ENCODE assay signal across 9 cellular contexts in the genomic region with DNA sequence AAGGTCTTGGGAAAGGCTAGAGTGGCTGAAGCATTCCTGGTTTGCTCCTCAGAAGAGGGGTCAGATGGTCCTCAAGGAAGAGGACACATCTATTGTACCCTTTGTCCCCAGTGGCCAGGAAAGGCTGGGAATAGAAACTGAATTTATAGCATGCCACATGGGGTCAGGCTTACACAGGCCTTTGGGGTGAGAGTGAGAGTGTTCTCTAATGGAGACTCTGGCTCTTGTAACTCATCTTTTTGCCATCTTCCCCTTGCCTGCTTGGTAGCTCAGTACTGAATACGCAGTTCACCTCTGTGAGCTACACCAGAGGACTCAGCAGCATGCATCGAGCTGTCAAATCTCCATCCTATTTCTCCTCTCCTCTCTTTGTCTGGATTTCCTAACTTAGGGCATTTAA.
DNase-seq lines count a peak whose midpoint lies in the region; ATAC-seq and TF ChIP-seq lines count a peak whose summit lies in the region.
"Had no signal": no experiment of that assay in that cellular context is flagged by ENCODE, and none has a peak within 500 bp of the region (broad histone marks: within the 10 kb centered on the region; RNA-seq: fewer than 3 reads in every experiment).

No MANE protein-coding gene starts in this region.

- intact Hi-C loops in HCT116 (cut with micrococcal nuclease): loop anchor here (1.0 kb wide), 1 partner anchor 321 kb away; no protein-coding TSS in a partner anchor

- RAD21 ChIA-PET in HCT116 (lab: Charles Lee; ENCODE audit: low non-redundant PET in 1 of 2, low total read pairs in 2 of 2, uncharacterized antibody in 2 of 2, unreplicated experiment in 2 of 2): interaction anchor here in 1 of 2 experiments (0.8 to 0.9 kb wide), 2 partner anchors 291 to 321 kb away, joined by 3 read pairs; no protein-coding TSS in a partner anchor

- H3K4me2 ChIP-seq in HCT116 (ENCODE audit: low read length): no peak overlapping the region

- H3K9ac ChIP-seq in HCT116 (ENCODE audit: low read length): no peak overlapping the region

- H3K27me3 ChIP-seq in BE2C (no peaks in the 10 kb centered on the region), HCT116 (ENCODE audit: insufficient read depth, low read length) (peaks cover 3% of the 10 kb centered on the region; the same call in 1 of the 2 replicates), RWPE2 (ENCODE audit: insufficient read depth, poor library complexity, severe bottlenecking) (peaks cover 7% of the 10 kb centered on the region)

- DNase-seq in BE2C: no peak
- DNase-seq in HCT116 (ENCODE audit: low read depth, low spot score): peak; percentile 19
- no peak for DNase-seq in RWPE2 (ENCODE audit: low spot score)
- DNase-seq in hepatic stellate cell (ENCODE audit: low spot score): peak; percentile 42
- DNase-seq in T-cell: no peak
- DNase-seq in activated effector memory CD4-positive, alpha-beta T cell treated with anti-CD3 and anti-CD28 coated beads, Interleukin-2, amount 50 U/mL, for 16 hours: no peak
- DNase-seq in effector CD8-positive, alpha-beta T cell (lab: John Stamatoyannopoulos, UW): no peak
- DNase-seq: activated gamma-delta T cell had no signal

- TF ChIP-seq RAD21 in HCT116 (IDR thresholded peaks at IDR 0.05; ENCODE audit: low read depth): peak; percentile 88

- no peak overlapping the region for H3K27ac ChIP-seq in HCT116 (ENCODE audit: low read depth, low read length)
- no peak overlapping the region for H3K27ac ChIP-seq in RWPE2 (ENCODE audit: poor library complexity, severe bottlenecking)

- peaks cover 10 to 11% (median 10%) of the 10 kb centered on the region in 3 donors for H3K4me1 Mint-ChIP-seq in T-cell
- peaks cover 30% of the 10 kb centered on the region for H3K4me1 Mint-ChIP-seq in stimulated activated memory B cell treated with anti-CD40 and anti-IgM and Interleukin-4, amounts not matched to agents 10 μg/mL and 1 μg/mL and 100 μg/mL, for 72 hours

- H3K36me3 ChIP-seq in BE2C (no peaks in the 10 kb centered on the region), HCT116 (ENCODE audit: control insufficient read depth in 1 of 2, insufficient read depth in 2 of 2, low read length in 2 of 2) (no peaks in the 10 kb centered on the region), RWPE2 (ENCODE audit: low read depth) (no peaks in the 10 kb centered on the region)

- no peaks in the 10 kb centered on the region for H3K9me2 ChIP-seq in HCT116 (ENCODE audit: insufficient read depth)

- CTCF ChIA-PET in HCT116 (lab: Charles Lee) (interaction anchor here (0.7 to 1.7 kb wide), 4 partner anchors 285 to 339 kb away, joined by 4 to 26 read pairs (median 4); no protein-coding TSS in a partner anchor), T-cell (lab: Charles Lee) (interaction anchor here (0.6 to 2.2 kb wide), 4 partner anchors 8 to 322 kb away, joined by 3 to 12 read pairs (median 3); no protein-coding TSS in a partner anchor)

- no TSS peak for BruUV-seq in HCT116 (replicated peaks; lab: Mats Ljungman, UMichigan)

- no peak for TF ChIP-seq POLR2A in HCT116 (IDR thresholded peaks at IDR 0.05; ENCODE audit: borderline replicate concordance, extremely low read depth, insufficient read depth, insufficient read length)

- H3K9me3 Mint-ChIP-seq in T-cell: no peaks in the 10 kb centered on the region
- no peaks in the 10 kb centered on the region for H3K9me3 Mint-ChIP-seq in stimulated activated memory B cell treated with anti-CD40 and anti-IgM and Interleukin-4, amounts not matched to agents 10 μg/mL and 1 μg/mL and 100 μg/mL, for 72 hours

- H3K79me2 ChIP-seq in HCT116 (ENCODE audit: insufficient read depth, low read length): no peaks in the 10 kb centered on the region

- no peak overlapping the region for H3K4me3 Mint-ChIP-seq in T-cell
- no peak overlapping the region for H3K4me3 Mint-ChIP-seq in stimulated activated memory B cell treated with anti-CD40 and anti-IgM and Interleukin-4, amounts not matched to agents 10 μg/mL and 1 μg/mL and 100 μg/mL, for 72 hours

- H3K9me3 ChIP-seq in BE2C (no peaks in the 10 kb centered on the region), HCT116 (ENCODE audit: control insufficient read depth in 1 of 2, insufficient read depth in 1 of 2, low read depth in 1 of 2, low read length in 2 of 2) (no peaks in the 10 kb centered on the region), RWPE2 (ENCODE audit: severe bottlenecking) (no peaks in the 10 kb centered on the region)

- H4K20me1 ChIP-seq in HCT116 (ENCODE audit: insufficient read depth): no peaks in the 10 kb centered on the region

- POLR2A ChIA-PET in HCT116 (lab: Charles Lee) (no interaction called here), T-cell (lab: Charles Lee) (no interaction called here)

- no peaks in the 10 kb centered on the region for H3K36me3 Mint-ChIP-seq in T-cell
- no peaks in the 10 kb centered on the region for H3K36me3 Mint-ChIP-seq in stimulated activated memory B cell treated with anti-CD40 and anti-IgM and Interleukin-4, amounts not matched to agents 10 μg/mL and 1 μg/mL and 100 μg/mL, for 72 hours

- H3K27ac Mint-ChIP-seq in T-cell: no peak overlapping the region
- no peak overlapping the region for H3K27ac Mint-ChIP-seq in stimulated activated memory B cell treated with anti-CD40 and anti-IgM and Interleukin-4, amounts not matched to agents 10 μg/mL and 1 μg/mL and 100 μg/mL, for 72 hours

- peaks cover 4 to 9% of the 10 kb centered on the region in 2 donors for H3K27me3 Mint-ChIP-seq in T-cell
- no peaks in the 10 kb centered on the region for H3K27me3 Mint-ChIP-seq in stimulated activated memory B cell treated with anti-CD40 and anti-IgM and Interleukin-4, amounts not matched to agents 10 μg/mL and 1 μg/mL and 100 μg/mL, for 72 hours

- H2AFZ ChIP-seq in HCT116 (ENCODE audit: low read depth, low read length, poor library complexity, severe bottlenecking): no peak overlapping the region

- H3K4me1 ChIP-seq in BE2C (no peaks in the 10 kb centered on the region), HCT116 (ENCODE audit: control insufficient read depth in 1 of 2, insufficient read depth in 2 of 2, low read length in 2 of 2) (no peaks in the 10 kb centered on the region), RWPE2 (ENCODE audit: insufficient read depth, poor library complexity, severe bottlenecking) (no peaks in the 10 kb centered on the region)

- ATAC-seq in HCT116 (peak; percentile 76), RWPE2 (ENCODE audit: low read depth) (no peak), T-cell (replicated peaks in 1 of 4) (no peak)
- no peak for ATAC-seq in stimulated activated memory B cell treated with anti-CD40 and anti-IgM and Interleukin-4, amounts not matched to agents 10 μg/mL and 1 μg/mL and 100 μg/mL, for 72 hours

- peak; percentile 38 for TF ChIP-seq CTCF in BE2C (IDR thresholded peaks at IDR 0.05; ENCODE audit: low read depth, low read length)
- TF ChIP-seq CTCF in HCT116 (IDR thresholded peaks at IDR 0.05 in 2 of 3, conservative IDR thresholded peaks at IDR 0.05 in 1 of 3; ENCODE audit: borderline replicate concordance in 1 of 3, insufficient read depth in 1 of 3, low read depth in 2 of 3, low read length in 2 of 3): peak; percentile 28 to 80 (median 47); a peak in 5 of 6 replicates
- TF ChIP-seq CTCF in RWPE2 (IDR thresholded peaks at IDR 0.05; ENCODE audit: poor library complexity, severe bottlenecking): peak; percentile 32

- no peak overlapping the region for H3K4me3 ChIP-seq in BE2C (ENCODE audit: low read depth, low read length)
- no peak overlapping the region for H3K4me3 ChIP-seq in HCT116 (replicated peaks in 1 of 2; ENCODE audit: low read depth in 1 of 2, low read length in 2 of 2)
- no peak overlapping the region for H3K4me3 ChIP-seq in RWPE2 (ENCODE audit: severe bottlenecking)

TF ChIP-seq in HCT116, 20 proteins besides CTCF, POLR2A, EP300 and RAD21:
- TF ChIP-seq SIN3A (IDR thresholded peaks at IDR 0.05; ENCODE audit: low read depth) (no peak), FOSL1 (IDR thresholded peaks at IDR 0.05; ENCODE audit: low read depth) (no peak), ZFX (IDR thresholded peaks at IDR 0.05) (no peak), SRF (IDR thresholded peaks at IDR 0.05; ENCODE audit: low read depth) (no peak), SP1 (IDR thresholded peaks at IDR 0.05; ENCODE audit: low read depth) (no peak)
- TF ChIP-seq, protein P1, sequence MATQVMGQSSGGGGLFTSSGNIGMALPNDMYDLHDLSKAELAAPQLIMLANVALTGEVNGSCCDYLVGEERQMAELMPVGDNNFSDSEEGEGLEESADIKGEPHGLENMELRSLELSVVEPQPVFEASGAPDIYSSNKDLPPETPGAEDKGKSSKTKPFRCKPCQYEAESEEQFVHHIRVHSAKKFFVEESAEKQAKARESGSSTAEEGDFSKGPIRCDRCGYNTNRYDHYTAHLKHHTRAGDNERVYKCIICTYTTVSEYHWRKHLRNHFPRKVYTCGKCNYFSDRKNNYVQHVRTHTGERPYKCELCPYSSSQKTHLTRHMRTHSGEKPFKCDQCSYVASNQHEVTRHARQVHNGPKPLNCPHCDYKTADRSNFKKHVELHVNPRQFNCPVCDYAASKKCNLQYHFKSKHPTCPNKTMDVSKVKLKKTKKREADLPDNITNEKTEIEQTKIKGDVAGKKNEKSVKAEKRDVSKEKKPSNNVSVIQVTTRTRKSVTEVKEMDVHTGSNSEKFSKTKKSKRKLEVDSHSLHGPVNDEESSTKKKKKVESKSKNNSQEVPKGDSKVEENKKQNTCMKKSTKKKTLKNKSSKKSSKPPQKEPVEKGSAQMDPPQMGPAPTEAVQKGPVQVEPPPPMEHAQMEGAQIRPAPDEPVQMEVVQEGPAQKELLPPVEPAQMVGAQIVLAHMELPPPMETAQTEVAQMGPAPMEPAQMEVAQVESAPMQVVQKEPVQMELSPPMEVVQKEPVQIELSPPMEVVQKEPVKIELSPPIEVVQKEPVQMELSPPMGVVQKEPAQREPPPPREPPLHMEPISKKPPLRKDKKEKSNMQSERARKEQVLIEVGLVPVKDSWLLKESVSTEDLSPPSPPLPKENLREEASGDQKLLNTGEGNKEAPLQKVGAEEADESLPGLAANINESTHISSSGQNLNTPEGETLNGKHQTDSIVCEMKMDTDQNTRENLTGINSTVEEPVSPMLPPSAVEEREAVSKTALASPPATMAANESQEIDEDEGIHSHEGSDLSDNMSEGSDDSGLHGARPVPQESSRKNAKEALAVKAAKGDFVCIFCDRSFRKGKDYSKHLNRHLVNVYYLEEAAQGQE (IDR thresholded peaks at IDR 0.05; ENCODE audit: low read depth): no peak
- TF ChIP-seq, protein P2, sequence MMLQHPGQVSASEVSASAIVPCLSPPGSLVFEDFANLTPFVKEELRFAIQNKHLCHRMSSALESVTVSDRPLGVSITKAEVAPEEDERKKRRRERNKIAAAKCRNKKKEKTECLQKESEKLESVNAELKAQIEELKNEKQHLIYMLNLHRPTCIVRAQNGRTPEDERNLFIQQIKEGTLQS (IDR thresholded peaks at IDR 0.05): no peak

Comparison
In these comparisons a context has a peak if more than half of its experiments do, and no peak if none do; other contexts are left out.
1. DNase-seq: peak in HCT116 (single experiment) and hepatic stellate cell (single experiment); none in BE2C (single experiment), RWPE2 (single experiment), T-cell (0 of 34), activated effector memory CD4-positive, alpha-beta T cell treated with anti-CD3 and anti-CD28 coated beads, Interleukin-2, amount 50 U/mL, for 16 hours (single experiment) and effector CD8-positive, alpha-beta T cell (single experiment).
2. Peak in every context shown above with its lines, with median percentiles within 50 percentile points of each other: CTCF ChIP-seq.